19 cellular contexts compared by ENCODE assay signal in the genomic region with DNA sequence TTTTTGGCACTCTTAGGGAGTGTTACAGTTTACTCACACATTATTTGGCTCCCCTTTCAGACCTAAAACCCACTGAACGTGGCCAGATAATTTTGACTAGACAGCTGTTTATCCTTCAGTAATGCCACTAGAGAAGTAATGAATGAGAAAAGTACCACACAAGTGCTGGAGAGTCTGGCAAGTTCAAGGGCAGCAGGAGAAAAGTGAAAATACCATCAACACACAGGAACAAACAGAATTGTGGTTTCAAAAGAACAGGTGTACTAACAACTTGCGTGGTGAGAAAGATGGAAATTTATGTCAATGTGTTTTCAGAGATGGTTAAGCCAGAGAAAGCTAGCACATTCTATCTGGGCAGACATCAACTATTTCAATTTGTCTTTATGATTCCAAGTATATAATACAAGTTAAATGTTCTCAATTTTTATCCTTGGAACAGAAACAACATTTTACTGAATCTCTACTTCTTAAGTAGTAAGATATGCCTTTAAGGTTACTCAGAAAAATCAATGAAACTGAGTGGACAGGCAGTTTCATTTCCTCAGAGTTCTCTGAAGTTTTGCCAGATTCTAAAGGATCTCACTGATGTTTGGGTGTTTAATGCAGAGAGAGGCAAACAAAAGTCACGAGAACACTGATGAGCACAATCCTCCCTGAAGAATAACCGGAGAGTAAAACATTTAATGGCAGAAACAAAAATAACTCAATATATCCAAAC.
DNase-seq lines count a peak whose midpoint lies in the region; ATAC-seq and TF ChIP-seq lines count a peak whose summit lies in the region.
"Had no signal": no experiment of that assay in that cellular context is flagged by ENCODE, and none has a peak within 500 bp of the region (broad histone marks: within the 10 kb centered on the region; RNA-seq: fewer than 3 reads in every experiment).

No MANE protein-coding gene starts in this region.

- no peak overlapping the region for H2AFZ ChIP-seq in MM.1S (ENCODE audit: low read length)

- ATAC-seq in GM19463 (IDR thresholded peaks at IDR 0.05; ENCODE audit: unreplicated experiment) = peak; percentile 67
- no peak for ATAC-seq in Right ventricle myocardium superior (ENCODE audit: poor library complexity)
- ATAC-seq: activated T-helper 17 cell treated with anti-CD3 and anti-CD28 coated beads, Interleukin-2, amount 50 U/mL, for 72 hours; naive thymus-derived CD8-positive, alpha-beta T cell had no signal

- WGBS in thyroid gland, 2 donors = 80 to 84% methylated on average over 4 of the region's 4 CpGs

- H3K36me3 ChIP-seq in GM06990 (ENCODE audit: control insufficient read depth, insufficient read depth, low read length) (no peaks in the 10 kb centered on the region; the same call in 1 of the 2 replicates), MM.1S (replicated peaks; ENCODE audit: insufficient read depth, low read length) (no peaks in the 10 kb centered on the region), Peyer's patch (no peaks in the 10 kb centered on the region), thyroid gland (no peaks in the 10 kb centered on the region)
- H3K36me3 ChIP-seq: adrenal gland, esophagus squamous epithelium had no signal

- no peaks in the 10 kb centered on the region for H3K9me2 ChIP-seq in MM.1S (replicated peaks; ENCODE audit: insufficient read depth, low read length)

- TF ChIP-seq POLR2A in Peyer's patch (IDR thresholded peaks at IDR 0.05) (no peak), thyroid gland (IDR thresholded peaks at IDR 0.05) (no peak)

- H3K9me3 ChIP-seq in MM.1S (replicated peaks; ENCODE audit: insufficient read depth, low read length) (no peaks in the 10 kb centered on the region), Peyer's patch (no peaks in the 10 kb centered on the region), thyroid gland (no peaks in the 10 kb centered on the region)
- H3K9me3 ChIP-seq: adrenal gland had no signal

- DNase-seq in GM06990 (ENCODE audit: extremely low read depth, insufficient read length) = peak; percentile 51
- peak; percentile 62 for DNase-seq in MM.1S
- DNase-seq in fibroblast of villous mesenchyme (ENCODE audit: low read depth) = peak; percentile 43
- no peak for DNase-seq in Peyer's patch
- no peak for DNase-seq in Right ventricle myocardium superior
- no peak for DNase-seq in DMS153 (lab: John Stamatoyannopoulos, UW)
- DNase-seq in thyroid gland = no peak
- DNase-seq: adrenal gland; CD4-positive, alpha-beta T cell; effector CD4-positive, alpha-beta T cell; esophagus squamous epithelium; naive thymus-derived CD8-positive, alpha-beta T cell; NCI-H2081; small intestine; stimulated activated CD4-positive, alpha-beta T cell treated with anti-CD3 and anti-CD28 coated beads, Interleukin-4, amount 100 ng/mL, for 4 hours; stimulated activated CD8-positive, alpha-beta memory T cell treated with anti-CD3 and anti-CD28 coated beads, Interleukin-4, amount 100 ng/mL, for 48 hours had no signal

- peaks cover 18% of the 10 kb centered on the region for H3K4me1 ChIP-seq in MM.1S (ENCODE audit: low read length)
- no peaks in the 10 kb centered on the region for H3K4me1 ChIP-seq in Peyer's patch
- no peaks in the 10 kb centered on the region for H3K4me1 ChIP-seq in thyroid gland
- H3K4me1 ChIP-seq: adrenal gland had no signal

- H3K27me3 ChIP-seq in GM06990 (replicated peaks; ENCODE audit: control insufficient read depth, insufficient read depth, low read length) (no peaks in the 10 kb centered on the region), MM.1S (replicated peaks; ENCODE audit: insufficient read depth, low read length) (no peaks in the 10 kb centered on the region), Peyer's patch (no peaks in the 10 kb centered on the region), thyroid gland (no peaks in the 10 kb centered on the region)
- H3K27me3 ChIP-seq: adrenal gland, esophagus squamous epithelium had no signal

- TF ChIP-seq CTCF in GM06990 (IDR thresholded peaks at IDR 0.05; ENCODE audit: insufficient read depth, low read length, poor library complexity, severe bottlenecking) = no peak
- TF ChIP-seq CTCF in MM.1S (IDR thresholded peaks at IDR 0.05; ENCODE audit: low read length) = no peak
- TF ChIP-seq CTCF in fibroblast of villous mesenchyme (IDR thresholded peaks at IDR 0.05; ENCODE audit: insufficient read depth, low read depth, low read length) = no peak
- no peak for TF ChIP-seq CTCF in Peyer's patch (IDR thresholded peaks at IDR 0.05)
- TF ChIP-seq CTCF in thyroid gland (IDR thresholded peaks at IDR 0.05) = no peak

- intact Hi-C loops in Right ventricle myocardium superior (cut with DNase I) = no loop called here
- intact Hi-C loops in thyroid gland (cut with DNase I) = no loop called here

- no peaks in the 10 kb centered on the region for H4K20me1 ChIP-seq in MM.1S (ENCODE audit: insufficient read depth, low read length)

- H3F3A ChIP-seq in MM.1S (ENCODE audit: insufficient read depth, low read length) = peaks cover 13% of the 10 kb centered on the region

- H3K27ac ChIP-seq in MM.1S (ENCODE audit: low read length) (peak overlapping the region; percentile 19; the same call in 1 of the 2 replicates), Peyer's patch (no peak overlapping the region), thyroid gland (no peak overlapping the region)
- H3K27ac ChIP-seq: adrenal gland, esophagus squamous epithelium had no signal

- no peaks in the 10 kb centered on the region for H3K79me2 ChIP-seq in MM.1S (ENCODE audit: low read length)

- no peak overlapping the region for H3K9ac ChIP-seq in MM.1S (ENCODE audit: low read length)

- H3K4me3 ChIP-seq in GM06990 (replicated peaks; ENCODE audit: low read depth, low read length) (no peak overlapping the region), MM.1S (ENCODE audit: low read length) (no peak overlapping the region), fibroblast of villous mesenchyme (ENCODE audit: low read depth, low read length) (no peak overlapping the region), Peyer's patch (no peak overlapping the region), thyroid gland (replicated peaks in 1 of 3) (no peak overlapping the region)
- H3K4me3 ChIP-seq: adrenal gland, esophagus squamous epithelium, lung had no signal

- H3K4me2 ChIP-seq in MM.1S (ENCODE audit: low read depth, low read length) = peak overlapping the region; percentile 14; the same call in 1 of the 2 replicates

Comparison
In these comparisons a context has a peak if more than half of its experiments do, and no peak if none do; other contexts are left out.
1. DNase-seq: peak in GM06990 (single experiment), MM.1S (single experiment) and fibroblast of villous mesenchyme (single experiment); none in Peyer's patch (0 of 3), Right ventricle myocardium superior (single experiment), DMS153 (single experiment) and thyroid gland (0 of 2).